8 cellular contexts compared by ENCODE assay signal in the genomic region with DNA sequence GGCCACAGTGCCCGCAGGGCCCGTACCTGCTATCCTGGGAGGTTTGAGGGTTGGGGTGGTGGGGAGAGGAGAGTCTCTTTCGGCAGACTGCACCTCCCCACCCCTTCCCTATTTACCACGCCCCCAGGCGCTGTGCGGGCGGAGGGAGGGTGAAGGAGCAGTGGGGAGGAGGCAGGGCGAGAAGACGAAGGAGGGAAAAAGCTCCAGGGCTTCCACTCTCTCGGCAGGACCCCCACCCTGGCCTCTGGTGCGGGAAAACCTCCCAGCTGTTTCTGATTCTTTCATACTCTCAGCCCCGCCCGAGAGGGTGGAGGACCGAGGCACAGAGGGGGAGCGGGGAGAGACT. TPM values are rescaled to one million over a fixed set of nuclear protein-coding genes. Genes with fewer than 3 reads are reported as not detected.
A peak's percentile ranks its signal among the peaks of the same experiment; 100 is the strongest.
DNase-seq lines count a peak whose midpoint lies in the region; ATAC-seq and TF ChIP-seq lines count a peak whose summit lies in the region.

No MANE protein-coding gene starts in this region.

- TF ChIP-seq CTCF in BJ (IDR thresholded peaks at IDR 0.05; ENCODE audit: insufficient read depth, low read depth, low read length) (no peak), LNCaP clone FGC (IDR thresholded peaks at IDR 0.05; ENCODE audit: control insufficient read depth, extremely low read depth, insufficient read depth) (no peak), adrenal gland (IDR thresholded peaks at IDR 0.05) (no peak)

- TF ChIP-seq POLR2A in adrenal gland (IDR thresholded peaks at IDR 0.05): no peak

- no peak overlapping the region for H3K27ac Mint-ChIP-seq in activated naive CD8-positive, alpha-beta T cell treated with anti-CD3 and anti-CD28 coated beads for 36 hours
- H3K27ac Mint-ChIP-seq in stimulated activated naive CD8-positive, alpha-beta T cell treated with anti-CD3 and anti-CD28 coated beads, Interleukin-15, Interleukin-2, amounts not matched to agents 100 ng/mL and 50 ng/mL, for 24 hours: no peak overlapping the region

- WGBS in adrenal gland, 4 donors: 2 to 5% (median 4%) methylated on average over 12 to 15 of the region's 15 CpGs

- POLR2A ChIA-PET in BJ (lab: Charles Lee): no interaction called here

- DNase-seq in BJ (ENCODE audit: low read depth): no peak
- DNase-seq in LNCaP clone FGC (ENCODE audit: low read depth): no peak
- DNase-seq in activated naive CD8-positive, alpha-beta T cell treated with anti-CD3 and anti-CD28 coated beads for 36 hours: peak; percentile 13
- DNase-seq in left kidney (ENCODE audit: low read depth, low spot score): peak; percentile 66
- DNase-seq in H4 (ENCODE audit: low spot score): no peak
- DNase-seq in adrenal gland: no peak

- H3K4me1 Mint-ChIP-seq in activated naive CD8-positive, alpha-beta T cell treated with anti-CD3 and anti-CD28 coated beads for 36 hours: peaks cover 4% of the 10 kb centered on the region
- H3K4me1 Mint-ChIP-seq in stimulated activated naive CD8-positive, alpha-beta T cell treated with anti-CD3 and anti-CD28 coated beads, Interleukin-15, Interleukin-2, amounts not matched to agents 100 ng/mL and 50 ng/mL, for 24 hours (ENCODE audit: low read depth): no peaks in the 10 kb centered on the region

- H3K4me3 Mint-ChIP-seq in activated naive CD8-positive, alpha-beta T cell treated with anti-CD3 and anti-CD28 coated beads for 36 hours: peak overlapping the region; percentile 66
- peak overlapping the region; percentile 74 for H3K4me3 Mint-ChIP-seq in stimulated activated naive CD8-positive, alpha-beta T cell treated with anti-CD3 and anti-CD28 coated beads, Interleukin-15, Interleukin-2, amounts not matched to agents 100 ng/mL and 50 ng/mL, for 24 hours

- H3K4me1 ChIP-seq in adrenal gland (replicated peaks in 1 of 2): peaks cover 8 to 24% of the 10 kb centered on the region in 2 donors

- intact Hi-C loops in adrenal gland (cut with DNase I): loop anchor here in 1 of 2 donors (10.0 kb wide), 1 partner anchor 107 kb away; a partner anchor contains a TSS

- H3K4me3 ChIP-seq in BJ (ENCODE audit: low read depth, low read length) (peak overlapping the region; percentile 46), LNCaP clone FGC (ENCODE audit: low read depth, low read length) (peak overlapping the region; percentile 51), adrenal gland (peak overlapping the region in 2 of 4 donors; percentile 20 to 63)

- no peak overlapping the region for H3K27ac ChIP-seq in adrenal gland

- peaks cover 51% of the 10 kb centered on the region for H3K27me3 Mint-ChIP-seq in activated naive CD8-positive, alpha-beta T cell treated with anti-CD3 and anti-CD28 coated beads for 36 hours
- peaks cover 42% of the 10 kb centered on the region for H3K27me3 Mint-ChIP-seq in stimulated activated naive CD8-positive, alpha-beta T cell treated with anti-CD3 and anti-CD28 coated beads, Interleukin-15, Interleukin-2, amounts not matched to agents 100 ng/mL and 50 ng/mL, for 24 hours

- no peak for ATAC-seq in HG03196 (IDR thresholded peaks at IDR 0.05; ENCODE audit: unreplicated experiment)

- no peaks in the 10 kb centered on the region for H3K36me3 Mint-ChIP-seq in activated naive CD8-positive, alpha-beta T cell treated with anti-CD3 and anti-CD28 coated beads for 36 hours
- H3K36me3 Mint-ChIP-seq in stimulated activated naive CD8-positive, alpha-beta T cell treated with anti-CD3 and anti-CD28 coated beads, Interleukin-15, Interleukin-2, amounts not matched to agents 100 ng/mL and 50 ng/mL, for 24 hours (ENCODE audit: low read depth): no peaks in the 10 kb centered on the region

- no peaks in the 10 kb centered on the region for H3K36me3 ChIP-seq in BJ (ENCODE audit: control insufficient read depth, insufficient read depth, low read length)
- H3K36me3 ChIP-seq in adrenal gland (replicated peaks in 1 of 2): no peaks in the 10 kb centered on the region

- no peaks in the 10 kb centered on the region for H3K9me3 ChIP-seq in adrenal gland (replicated peaks in 1 of 3)

- peaks cover 1% of the 10 kb centered on the region for H3K27me3 ChIP-seq in BJ (ENCODE audit: control insufficient read depth, insufficient read depth, low read length)
- H3K27me3 ChIP-seq in adrenal gland: no peaks in the 10 kb centered on the region

- CTCF ChIA-PET in BJ (lab: Yijun Ruan, JAX): interaction anchor here (0.6 to 1.7 kb wide), 4 partner anchors 82 to 1352 kb away, joined by 3 to 5 read pairs (median 3); no protein-coding TSS in a partner anchor

- no peaks in the 10 kb centered on the region for H3K9me3 Mint-ChIP-seq in activated naive CD8-positive, alpha-beta T cell treated with anti-CD3 and anti-CD28 coated beads for 36 hours
- H3K9me3 Mint-ChIP-seq in stimulated activated naive CD8-positive, alpha-beta T cell treated with anti-CD3 and anti-CD28 coated beads, Interleukin-15, Interleukin-2, amounts not matched to agents 100 ng/mL and 50 ng/mL, for 24 hours: no peaks in the 10 kb centered on the region

RNA-seq across cellular contexts. Expression of a gene that starts 0.9 kb away (rescaled TPM):
- 2.0 and 3.1 TPM in 2 replicates for polyA plus RNA-seq in BJ (2011; rRNA removed)
- polyA minus RNA-seq in BJ (2011; rRNA and poly(A)+ RNA removed): 1.7 and 3.9 TPM in 2 replicates
- not detected for total RNA-seq in activated naive CD8-positive, alpha-beta T cell treated with anti-CD3 and anti-CD28 coated beads for 36 hours
- 0.37 and 0.97 TPM in 2 replicates for total RNA-seq in H4 (2014; rRNA removed; shearing (Covaris generic))
- 1 to 10 TPM in 7 of 8 donors, under 1 TPM in 1; 0.63 to 8.1 (median 2.2) TPM for total RNA-seq in adrenal gland
- 1 to 10 TPM; 1.1 to 1.9 (median 1.9) TPM for polyA plus RNA-seq in adrenal gland

Comparison
In these comparisons a context has a peak if more than half of its experiments do, and no peak if none do; other contexts are left out.
1. DNase-seq: peak in activated naive CD8-positive, alpha-beta T cell treated with anti-CD3 and anti-CD28 coated beads for 36 hours (single experiment) and left kidney (single experiment); none in BJ (single experiment), LNCaP clone FGC (single experiment), H4 (single experiment) and adrenal gland (0 of 7).